Comparison of ENCODE assay signal across 12 cellular contexts in genomic region chr5:180932660-180933059, GRCh38. TPM values are rescaled to one million over a fixed set of nuclear protein-coding genes. Genes with fewer than 3 reads are reported as not detected.
"Had no signal": no experiment of that assay in that cellular context is flagged by ENCODE, and none has a peak within 500 bp of the region (broad histone marks: within the 10 kb centered on the region; RNA-seq: fewer than 3 reads in every experiment).

No MANE protein-coding gene starts in this region.

- H3K9me3 ChIP-seq: HAP-1 had no signal

- FAIRE-seq: H1, H54 had no signal

- H3K4me3 ChIP-seq: GM23248, GM23338, HAP-1 had no signal

- H3K27ac ChIP-seq: GM23248 had no signal

- H2AFZ ChIP-seq: GM23248, GM23338 had no signal

- H3K4me2 ChIP-seq: GM23338 had no signal

- H3K4me1 ChIP-seq: HAP-1 had no signal

- DNase-seq: GM23248, GOT3, H7, H9, HCEC 1CT, HFFc6 had no signal

- H3K9ac ChIP-seq: GM23248 had no signal

- H3K36me3 ChIP-seq: HAP-1 had no signal

- ATAC-seq: GM23338, HCT116 had no signal

RNA-seq across cellular contexts. Expression of gene BTNL8, which starts 33.7 kb away (rescaled TPM):
- total RNA-seq: GM23248, GM23338, H4, HFFc6 had no signal
- polyA plus RNA-seq: GM23248 had no signal

RNA-seq across cellular contexts. Expression of gene BTNL3, which starts 56.0 kb away (rescaled TPM):
- total RNA-seq: GM23248, GM23338, H1, H4, H7, H9, HFFc6 had no signal
- polyA plus RNA-seq: GM23248, H1 had no signal
